Comparison of ENCODE assay signal across 8 cellular contexts in genomic region chr20:33673411-33674293, GRCh38. TPM values are rescaled to one million over a fixed set of nuclear protein-coding genes. Genes with fewer than 3 reads are reported as not detected.
DNase-seq lines count a peak whose midpoint lies in the region; ATAC-seq and TF ChIP-seq lines count a peak whose summit lies in the region.

No MANE protein-coding gene starts in this region.

- no peaks in the 10 kb centered on the region for H3K36me3 ChIP-seq in CD8-positive, alpha-beta T cell (ENCODE audit: insufficient read depth, low read length)
- H3K36me3 ChIP-seq in SU-DHL-6 (ENCODE audit: low read length) (0 out of 2 replicates have a peak, but pooled peaks cover 10% of the 10 kb centered on the region), prostate gland (no peaks in the 10 kb centered on the region)

- H3K79me2 ChIP-seq in SU-DHL-6 (ENCODE audit: insufficient read depth, low read length), result peaks cover 31% of the 10 kb centered on the region

- H3K9me3 ChIP-seq in CD8-positive, alpha-beta T cell (ENCODE audit: low read length), result no peaks in the 10 kb centered on the region
- H3K9me3 ChIP-seq in SU-DHL-6 (ENCODE audit: insufficient read depth, low read length), result no peaks in the 10 kb centered on the region
- no peaks in the 10 kb centered on the region for H3K9me3 ChIP-seq in prostate gland

- no peak for ATAC-seq in CD8-positive, alpha-beta T cell
- ATAC-seq in GM21528 (IDR thresholded peaks at IDR 0.05; ENCODE audit: low FRiP score, unreplicated experiment) (peak; percentile 35), HG03469 (IDR thresholded peaks at IDR 0.05; ENCODE audit: unreplicated experiment) (no peak), HG03378 (IDR thresholded peaks at IDR 0.05; ENCODE audit: unreplicated experiment) (no peak)

- CTCF ChIA-PET in CD8-positive, alpha-beta T cell (lab: Charles Lee), result no interaction called here

- DNase-seq in CD8-positive, alpha-beta T cell, result no peak
- DNase-seq in fibroblast of villous mesenchyme (ENCODE audit: low read depth) (peak; percentile 47), prostate gland (ENCODE audit: low spot score) (no peak), GM19240 (ENCODE audit: insufficient read length, low spot score) (no peak)

- no peak overlapping the region for H2AFZ ChIP-seq in SU-DHL-6 (ENCODE audit: low read depth, low read length, severe bottlenecking)

- peak overlapping the region; percentile 84 for H3K4me3 Mint-ChIP-seq in CD8-positive, alpha-beta T cell

- H3K4me2 ChIP-seq in SU-DHL-6 (ENCODE audit: low read depth, low read length, poor library complexity, severe bottlenecking), result peak overlapping the region; percentile 99

- no peaks in the 10 kb centered on the region for H4K20me1 ChIP-seq in SU-DHL-6 (ENCODE audit: low read depth, low read length)

- no peaks in the 10 kb centered on the region for H3K27me3 Mint-ChIP-seq in CD8-positive, alpha-beta T cell (ENCODE audit: low read depth)

- POLR2A ChIA-PET in CD8-positive, alpha-beta T cell (lab: Charles Lee), result no interaction called here

- peaks cover 22% of the 10 kb centered on the region for H3K4me1 ChIP-seq in CD8-positive, alpha-beta T cell (ENCODE audit: insufficient read depth, low read length)
- H3K4me1 ChIP-seq in prostate gland (replicated peaks), result peaks cover 9% of the 10 kb centered on the region

- H3F3A ChIP-seq in SU-DHL-6 (ENCODE audit: insufficient read depth), result peaks cover 37% of the 10 kb centered on the region

- no peaks in the 10 kb centered on the region for H3K27me3 ChIP-seq in CD8-positive, alpha-beta T cell (ENCODE audit: insufficient read depth, low read length)
- H3K27me3 ChIP-seq in SU-DHL-6 (ENCODE audit: low read length) (no peaks in the 10 kb centered on the region), prostate gland (replicated peaks; ENCODE audit: insufficient read depth) (no peaks in the 10 kb centered on the region)

- no peak for TF ChIP-seq POLR2A in prostate gland (IDR thresholded peaks at IDR 0.05)

- H3K36me3 Mint-ChIP-seq in CD8-positive, alpha-beta T cell, result peaks cover 2% of the 10 kb centered on the region

- peak overlapping the region; percentile 77 for H3K27ac Mint-ChIP-seq in CD8-positive, alpha-beta T cell

- WGBS in prostate gland, result 15% methylated on average over 29 of the region's 29 CpGs

- no peak overlapping the region for H3K27ac ChIP-seq in CD8-positive, alpha-beta T cell (ENCODE audit: low read depth, low read length)
- H3K27ac ChIP-seq in SU-DHL-6 (ENCODE audit: low read depth, low read length), result peak overlapping the region; percentile 78
- peak overlapping the region; percentile 90 to 92 for H3K27ac ChIP-seq in prostate gland

- no peak for TF ChIP-seq CTCF in CD8-positive, alpha-beta T cell (IDR thresholded peaks at IDR 0.05)
- TF ChIP-seq CTCF in SU-DHL-6 (IDR thresholded peaks at IDR 0.05; ENCODE audit: insufficient read depth, low read length, poor library complexity, severe bottlenecking), result no peak
- TF ChIP-seq CTCF in fibroblast of villous mesenchyme (IDR thresholded peaks at IDR 0.05; ENCODE audit: insufficient read depth, low read depth, low read length), result no peak
- TF ChIP-seq CTCF in prostate gland (IDR thresholded peaks at IDR 0.05), result no peak

- intact Hi-C loops in CD8-positive, alpha-beta T cell (cut with DNase I, micrococcal nuclease), result loop anchor here in 1 of 2 experiments (1.0 kb wide), 1 partner anchor 13 kb away; the partner anchor contains the start of gene E2F1
- intact Hi-C loops in prostate gland (cut with DNase I), result no loop called here

- H3K4me1 Mint-ChIP-seq in CD8-positive, alpha-beta T cell (ENCODE audit: low read depth), result peaks cover 21% of the 10 kb centered on the region

- peak overlapping the region; percentile 33 for H3K4me3 ChIP-seq in CD8-positive, alpha-beta T cell (ENCODE audit: low read depth, low read length)
- peak overlapping the region; percentile 93 for H3K4me3 ChIP-seq in SU-DHL-6 (ENCODE audit: insufficient read depth, low read length, poor library complexity, severe bottlenecking)
- peak overlapping the region; percentile 81 for H3K4me3 ChIP-seq in fibroblast of villous mesenchyme (ENCODE audit: low read depth, low read length)
- peak overlapping the region; percentile 70 to 78 for H3K4me3 ChIP-seq in prostate gland

- H3K9me3 Mint-ChIP-seq in CD8-positive, alpha-beta T cell, result no peaks in the 10 kb centered on the region

- peak overlapping the region; percentile 86 for H3K9ac ChIP-seq in SU-DHL-6 (ENCODE audit: low read length)

- H3K9me2 ChIP-seq in SU-DHL-6 (replicated peaks; ENCODE audit: insufficient read depth, low read length), result no peaks in the 10 kb centered on the region

RNA-seq across cellular contexts. Expression of gene NECAB3, which starts 0.6 kb away (rescaled TPM):
- total RNA-seq in CD8-positive, alpha-beta T cell, result 1 to 10 TPM; 5.7 to 5.9 TPM
- total RNA-seq in fibroblast of villous mesenchyme (22.0 and 23.8 TPM in 2 replicates), prostate gland (100 to 1,000 TPM; 142 to 156 TPM)

RNA-seq across cellular contexts. Expression of gene ACTL10, which starts 6.9 kb away (rescaled TPM):
- total RNA-seq in CD8-positive, alpha-beta T cell, result under 1 TPM; 0.65 to 0.75 TPM
- total RNA-seq in fibroblast of villous mesenchyme, result 1.7 and 2.6 TPM in 2 replicates
- 1 to 10 TPM; 7.9 to 8.5 TPM for total RNA-seq in prostate gland

RNA-seq across cellular contexts. Expression of gene C20orf144, which starts 11.5 kb away (rescaled TPM):
- under 1 TPM; 0.25 to 0.27 TPM for total RNA-seq in CD8-positive, alpha-beta T cell
- total RNA-seq in fibroblast of villous mesenchyme (under 0.01 and 0.32 TPM in 2 replicates), prostate gland (under 1 TPM; 0.14 to 0.91 TPM)

RNA-seq across cellular contexts. Expression of gene E2F1, which starts 12.5 kb away (rescaled TPM):
- 1 to 10 TPM; 1.2 to 1.3 TPM for total RNA-seq in CD8-positive, alpha-beta T cell
- total RNA-seq in fibroblast of villous mesenchyme, result 7.1 and 7.3 TPM in 2 replicates
- 10 to 100 TPM in 1 of 2 donors, 1 to 10 TPM in 1; 2.0 to 10.1 TPM for total RNA-seq in prostate gland

RNA-seq across cellular contexts. Expression of gene PXMP4, which starts 46.5 kb away (rescaled TPM):
- 1 to 10 TPM; 2.7 to 2.8 TPM for total RNA-seq in CD8-positive, alpha-beta T cell
- total RNA-seq in fibroblast of villous mesenchyme, result 3.9 and 5.2 TPM in 2 replicates
- 10 to 100 TPM; 13.3 to 25.5 TPM for total RNA-seq in prostate gland

Comparison
In these comparisons a context has a peak if more than half of its experiments do, and no peak if none do; other contexts are left out.
1. H3K4me3 ChIP-seq: peak in every context shown above with its lines; median percentile 93 in SU-DHL-6; 81 in fibroblast of villous mesenchyme; 74 in prostate gland; 33 in CD8-positive, alpha-beta T cell.